Comparison of ENCODE assay signal across 11 cellular contexts in genomic region chr5:16735092-16735970, GRCh38.
DNase-seq lines count a peak whose midpoint lies in the region; ATAC-seq, FAIRE-seq and TF ChIP-seq lines count a peak whose summit lies in the region.
"Had no signal": no experiment of that assay in that cellular context is flagged by ENCODE, and none has a peak within 500 bp of the region (broad histone marks: within the 10 kb centered on the region; RNA-seq: fewer than 3 reads in every experiment).

No MANE protein-coding gene starts in this region.

- H3K4me2 ChIP-seq in HepG2 (ENCODE audit: low read depth, low read length), result peak overlapping the region; percentile 91
- peak overlapping the region; percentile 81 to 97 for H3K4me2 ChIP-seq in H1 (ENCODE audit: insufficient read depth in 1 of 2, low read depth in 2 of 2, low read length in 2 of 2)

- intact Hi-C loops in HepG2 (cut with micrococcal nuclease; ENCODE audit: unreplicated experiment) (loop anchor here (10.0 kb wide), 1 partner anchor 271 kb away; the partner anchor contains the start of gene ZNF622), right lobe of liver (cut with DNase I) (no loop called here), aorta (cut with DNase I) (no loop called here)

- in situ Hi-C loops in HepG2 (cut with HindIII; ENCODE audit: extremely low pct_ligation_motif_present, low pct_unique_long_range_greater_than_20kb), result no loop called here

- H4K20me1 ChIP-seq in HepG2 (ENCODE audit: insufficient read depth, low read length) (no peaks in the 10 kb centered on the region), H1 (replicated peaks in 1 of 2; ENCODE audit: control insufficient read depth in 1 of 2, insufficient read depth in 2 of 2, low read length in 2 of 2) (peaks cover 1 to 2% of the 10 kb centered on the region in 2 experiments)

- H3K79me2 ChIP-seq in HepG2 (ENCODE audit: insufficient read depth, low read length) (peaks cover 56% of the 10 kb centered on the region), H1 (ENCODE audit: control insufficient read depth in 1 of 2, insufficient read depth in 2 of 2, low read length in 2 of 2) (peaks cover 48 to 84% of the 10 kb centered on the region in 2 experiments)

- H3K79me1 ChIP-seq in H1 (ENCODE audit: low read depth, low read length), result peaks cover 7% of the 10 kb centered on the region

- 9% methylated on average over 12 of the region's 12 CpGs for WGBS in HepG2 (ENCODE audit: low lambda C conversion rate)
- WGBS in right lobe of liver (ENCODE audit: insufficient coverage, low coverage, low lambda C conversion rate, missing lambda C conversion rate), result 48% methylated on average over 12 of the region's 12 CpGs
- 63% methylated on average over 11 of the region's 12 CpGs; no CpG with 5 or more reads in 1 of the 2 experiments for WGBS in H1 (ENCODE audit: extremely low coverage in 1 of 2, insufficient coverage in 1 of 2, insufficient read length in 1 of 2, insufficient replicate concordance in 2 of 2, low coverage in 1 of 2, low lambda C conversion rate in 2 of 2, missing lambda C conversion rate in 1 of 2), 2 experiments
- WGBS in mesodermal cell (ENCODE audit: insufficient coverage in 2 of 2), 2 experiments, result 68 to 80% methylated on average over 6 to 7 of the region's 12 CpGs
- WGBS in aorta, 2 donors, result 72 to 78% methylated on average over 12 of the region's 12 CpGs

- H3K23me2 ChIP-seq in H1 (ENCODE audit: low read depth, low read length), result peaks cover 12% of the 10 kb centered on the region

- H3K4me3 ChIP-seq in HepG2 (replicated peaks in 1 of 3; ENCODE audit: insufficient read depth in 1 of 3, low read depth in 2 of 3, low read length in 3 of 3) (peak overlapping the region; percentile 65 to 76 (median 73)), right lobe of liver (no peak overlapping the region), H1 (ENCODE audit: extremely low read depth in 1 of 4, insufficient read depth in 2 of 4, low read depth in 3 of 4, low read length in 4 of 4) (peak overlapping the region; percentile 27 to 89 (median 66); a peak in 6 of 8 replicates), mesodermal cell (ENCODE audit: extremely low read depth, insufficient read depth, low read length, poor library complexity, severe bottlenecking) (no peak overlapping the region), aorta (ENCODE audit: low read length in 2 of 2) (no peak overlapping the region)

- POLR2A ChIA-PET in HepG2 (lab: Yijun Ruan, JAX) (interaction anchor here (0.7 to 5.1 kb wide), 10 partner anchors 9 to 197 kb away, joined by 3 to 91 read pairs (median 8); no protein-coding TSS in a partner anchor), H1 (lab: Charles Lee; ENCODE audit: partially characterized antibody) (interaction anchor here (1.0 to 4.0 kb wide), 4 partner anchors 10 to 20 kb away, joined by 3 to 33 read pairs (median 8); no protein-coding TSS in a partner anchor)

- peak overlapping the region; percentile 91 for H2BK5ac ChIP-seq in H1 (ENCODE audit: low read depth, low read length)

- H3K23ac ChIP-seq in H1 (ENCODE audit: insufficient read length), result peak overlapping the region; percentile 32

- DNase-seq in HepG2 (ENCODE audit: low spot score) (peak; percentile 41), right lobe of liver (no peak), H1 (ENCODE audit: low read depth in 1 of 2, low spot score in 2 of 2) (no peak), aorta (no peak), Ammon's horn (ENCODE audit: low spot score) (no peak), RKO (ENCODE audit: low spot score) (no peak), DMS114 treated with DMSO at 0.1 percent for 48 hours (lab: John Stamatoyannopoulos, UW; ENCODE audit: unreplicated experiment) (no peak)
- DNase-seq: activated T-cell treated with anti-CD3 and anti-CD28 coated beads for 4 hours; GF-D8; naive thymus-derived CD4-positive, alpha-beta T cell had no signal

- peak overlapping the region; percentile 75; the same call in 1 of the 2 replicates for H2BK15ac ChIP-seq in H1 (ENCODE audit: low read length)

- FAIRE-seq in HepG2 (lab: Jason Lieb, UNC) (peak; percentile 36), H1 (lab: Jason Lieb, UNC) (no peak)

- H3K9ac ChIP-seq in HepG2 (ENCODE audit: insufficient read depth, low read depth, low read length) (peak overlapping the region; percentile 86), H1 (replicated peaks in 1 of 4; ENCODE audit: extremely low read depth in 1 of 4, low read depth in 3 of 4, low read length in 3 of 4) (peak overlapping the region in 3 of 4 experiments; percentile 73 to 81 (median 77); a peak in 6 of 7 replicates)

- peak overlapping the region; percentile 30 for H2AFZ ChIP-seq in HepG2 (ENCODE audit: low read length)
- no peak overlapping the region for H2AFZ ChIP-seq in H1 (ENCODE audit: low read length)

- peak overlapping the region; percentile 84 for H4K5ac ChIP-seq in H1 (ENCODE audit: insufficient read length, low read depth, low read length)

- H3K27me3 ChIP-seq in HepG2 (ENCODE audit: control insufficient read depth in 1 of 2, insufficient read depth in 2 of 2, low read length in 2 of 2) (no peaks in the 10 kb centered on the region; a peak in 2 of 5 replicates), right lobe of liver (no peaks in the 10 kb centered on the region), H1 (replicated peaks in 1 of 4; ENCODE audit: control insufficient read depth in 3 of 4, extremely low read depth in 1 of 4, insufficient read depth in 3 of 4, low read length in 3 of 4) (no peaks in the 10 kb centered on the region), aorta (ENCODE audit: control insufficient read depth in 1 of 2, insufficient read depth in 2 of 2, low read length in 1 of 2) (no peaks in the 10 kb centered on the region)

- no peak overlapping the region for H4K8ac ChIP-seq in H1 (ENCODE audit: extremely low read depth, insufficient read depth, low read length)

- H3K56ac ChIP-seq in H1 (replicated peaks; ENCODE audit: insufficient read length, low read depth, low read length), result peak overlapping the region; percentile 44

- peak overlapping the region; percentile 67 for H4K91ac ChIP-seq in H1 (replicated peaks; ENCODE audit: insufficient read length, low read length)

- peak overlapping the region; percentile 99; the same call in 1 of the 2 replicates for H3K18ac ChIP-seq in H1 (ENCODE audit: extremely low read depth, low read length)

- TF ChIP-seq RAD21 in HepG2 (CRISPR knock-in tag; IDR thresholded peaks at IDR 0.05), result no peak
- TF ChIP-seq RAD21 in H1 (IDR thresholded peaks at IDR 0.05 in 1 of 2, conservative IDR thresholded peaks at IDR 0.05 in 1 of 2; ENCODE audit: low read depth in 2 of 2, low read length in 2 of 2), result no peak

- ATAC-seq in HepG2, result peak; percentile 54
- no peak for ATAC-seq in right lobe of liver
- ATAC-seq in aorta (ENCODE audit: low FRiP score), result peak; percentile 22
- ATAC-seq: naive thymus-derived CD4-positive, alpha-beta T cell had no signal

- H2BK20ac ChIP-seq in H1 (ENCODE audit: low read length), result peak overlapping the region; percentile 75; the same call in 1 of the 2 replicates

- H3K4me1 ChIP-seq in HepG2 (ENCODE audit: insufficient read depth, low read length) (peaks cover 45% of the 10 kb centered on the region), right lobe of liver (peaks cover 0 to 2% (median 0%) of the 10 kb centered on the region in 4 donors), H1 (replicated peaks in 1 of 4; ENCODE audit: control insufficient read depth in 3 of 4, insufficient read depth in 4 of 4, low read length in 3 of 4) (peaks cover 12 to 35% (median 21%) of the 10 kb centered on the region in 4 experiments; a peak in 6 of 7 replicates), mesodermal cell (ENCODE audit: control insufficient read depth, insufficient read depth, low read length, poor library complexity, severe bottlenecking) (peaks cover 31% of the 10 kb centered on the region), aorta (ENCODE audit: control insufficient read depth in 1 of 2, insufficient read depth in 2 of 2, low read length in 2 of 2) (no peaks in the 10 kb centered on the region)

- H2AK5ac ChIP-seq in H1 (ENCODE audit: low read depth, low read length), result peak overlapping the region; percentile 28

- CTCF ChIA-PET in HepG2 (lab: Yijun Ruan, JAX; ENCODE audit: low intra/inter-chr PET ratio, low total read pairs), result no interaction called here
- CTCF ChIA-PET in H1 (lab: Charles Lee; ENCODE audit: partially characterized antibody), result interaction anchor here (0.6 to 0.9 kb wide), 2 partner anchors 22 to 455 kb away, joined by 3 to 4 read pairs; no protein-coding TSS in a partner anchor

- no peak for TF ChIP-seq POLR2A in HepG2 (IDR thresholded peaks at IDR 0.05; ENCODE audit: insufficient read depth in 1 of 2, low read depth in 2 of 2, low read length in 2 of 2)
- TF ChIP-seq POLR2A in right lobe of liver (IDR thresholded peaks at IDR 0.05), result no peak
- TF ChIP-seq POLR2A in H1 (IDR thresholded peaks at IDR 0.05; ENCODE audit: control extremely low read depth in 1 of 2, low read depth in 2 of 2, low read length in 2 of 2), result no peak

- peak overlapping the region; percentile 25 for H2BK120ac ChIP-seq in H1 (replicated peaks; ENCODE audit: low read depth, low read length)

- peak overlapping the region; percentile 89 for H2BK12ac ChIP-seq in H1 (ENCODE audit: low read depth, low read length)

- H3K27ac ChIP-seq in HepG2 (ENCODE audit: extremely low read length, insufficient read depth, low read length), result peak overlapping the region; percentile 97
- no peak overlapping the region for H3K27ac ChIP-seq in right lobe of liver
- H3K27ac ChIP-seq in H1 (ENCODE audit: low read depth, low read length), result peak overlapping the region; percentile 90
- H3K27ac ChIP-seq in mesodermal cell (ENCODE audit: low read depth, low read length, severe bottlenecking), result peak overlapping the region; percentile 94
- no peak overlapping the region for H3K27ac ChIP-seq in aorta (ENCODE audit: low read depth in 1 of 2, low read length in 2 of 2)

- peak in 1 of 2 experiments; percentile 16; a peak in 1 of 4 replicates for TF ChIP-seq EP300 in HepG2 (IDR thresholded peaks at IDR 0.05; ENCODE audit: low read depth in 2 of 2, low read length in 2 of 2)
- TF ChIP-seq EP300 in HepG2 (CRISPR knock-in tag; IDR thresholded peaks at IDR 0.05; ENCODE audit: borderline replicate concordance), result no peak
- no peak for TF ChIP-seq EP300 in H1 (IDR thresholded peaks at IDR 0.05; ENCODE audit: borderline replicate concordance in 1 of 2, low read depth in 2 of 2, low read length in 2 of 2)

- TF ChIP-seq CTCF in HepG2 (CRISPR knock-in tag; IDR thresholded peaks at IDR 0.05) (no peak), right lobe of liver (IDR thresholded peaks at IDR 0.05) (no peak), H1 (IDR thresholded peaks at IDR 0.05; ENCODE audit: control extremely low read depth in 1 of 3, insufficient read depth in 1 of 3, low read depth in 1 of 3, low read length in 3 of 3) (no peak)

- H3K36me3 ChIP-seq in HepG2 (replicated peaks in 1 of 2; ENCODE audit: control insufficient read depth in 1 of 2, insufficient read depth in 2 of 2, low read length in 2 of 2) (peaks cover 0 to 19% of the 10 kb centered on the region in 2 experiments; a peak in 4 of 5 replicates), right lobe of liver (no peaks in the 10 kb centered on the region), H1 (ENCODE audit: control insufficient read depth in 2 of 4, insufficient read depth in 4 of 4, low read length in 3 of 4) (peaks cover 0 to 36% (median 2%) of the 10 kb centered on the region in 4 experiments; a peak in 5 of 8 replicates), mesodermal cell (ENCODE audit: control insufficient read depth, insufficient read depth, low read length) (peaks cover 60% of the 10 kb centered on the region), aorta (ENCODE audit: control insufficient read depth in 1 of 2, insufficient read depth in 2 of 2, low read length in 1 of 2) (no peaks in the 10 kb centered on the region)

- no TSS peak for BruUV-seq in HepG2 (replicated peaks; lab: Mats Ljungman, UMichigan)

- H3K9me3 ChIP-seq in HepG2 (ENCODE audit: low read length) (no peaks in the 10 kb centered on the region), right lobe of liver (no peaks in the 10 kb centered on the region), H1 (ENCODE audit: insufficient read depth in 2 of 2, low read depth in 1 of 2, low read length in 1 of 2) (no peaks in the 10 kb centered on the region), mesodermal cell (ENCODE audit: control insufficient read depth, low read length) (no peaks in the 10 kb centered on the region), aorta (ENCODE audit: control insufficient read depth, low read length) (no peaks in the 10 kb centered on the region)

- H3K14ac ChIP-seq in H1 (ENCODE audit: insufficient read length), result no peak overlapping the region

- peak overlapping the region; percentile 20 for H3K4ac ChIP-seq in H1 (replicated peaks; ENCODE audit: insufficient read length, low read depth, low read length)

Comparison
In these comparisons a context has a peak if more than half of its experiments do, and no peak if none do; other contexts are left out.
1. ATAC-seq: peak in HepG2 (single experiment) and aorta (single experiment); none in right lobe of liver (0 of 4).
2. H3K27ac ChIP-seq: peak in HepG2 (single experiment), H1 (single experiment) and mesodermal cell (single experiment); none in right lobe of liver (0 of 3) and aorta (0 of 2).
3. H3K4me3 ChIP-seq: peak in HepG2 (3 of 3) and H1 (4 of 4); none in right lobe of liver (0 of 3), mesodermal cell (single experiment) and aorta (0 of 2).